Comparison of ENCODE assay signal across 1 cellular context in the genomic region with DNA sequence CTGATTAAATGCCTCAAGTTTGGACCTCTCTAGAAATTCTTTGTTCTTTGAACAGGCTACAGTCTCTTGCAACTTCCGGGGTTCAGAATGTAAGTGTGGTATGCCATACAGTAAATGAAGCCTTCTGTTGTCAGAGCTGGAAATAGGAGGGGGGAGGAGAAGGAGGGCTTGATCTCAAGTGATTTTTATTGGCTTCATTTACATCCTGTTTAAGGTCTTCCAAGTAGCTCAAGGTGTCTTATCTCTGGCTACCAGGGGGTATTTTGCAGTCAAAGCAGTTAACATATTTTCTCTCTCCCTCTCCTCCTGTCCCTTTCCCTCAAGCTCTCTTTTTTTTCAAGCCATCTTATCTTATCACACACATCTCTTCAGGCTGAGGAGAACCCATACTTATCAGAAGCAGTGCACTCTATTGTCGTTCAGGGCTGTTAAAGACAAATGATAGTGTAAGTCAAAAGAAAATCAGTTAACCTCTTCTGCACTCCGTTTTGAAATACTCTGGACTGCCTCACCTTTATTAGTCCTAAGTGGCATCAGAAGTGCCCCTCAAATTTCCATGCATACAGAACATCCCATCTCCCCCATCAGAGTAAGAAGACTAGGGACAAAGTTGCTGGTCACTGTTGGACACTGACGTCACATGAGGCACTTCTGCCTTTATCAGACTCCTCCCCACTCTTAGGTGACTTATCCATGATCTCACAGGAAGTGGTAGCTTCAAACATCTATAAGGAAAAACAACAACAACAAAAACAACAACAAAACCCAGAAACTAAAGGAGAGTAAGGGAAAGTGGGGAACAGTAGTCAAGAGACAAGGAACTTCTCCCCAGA.
TF ChIP-seq lines count a peak whose summit lies in the region.

No MANE protein-coding gene starts in this region.

TF ChIP-seq in K562, 482 proteins besides CTCF, POLR2A, EP300 and RAD21 (continued from another document and continues in another):
- TF ChIP-seq AFF4 (CRISPR knock-in tag; IDR thresholded peaks at IDR 0.05), result no peak
- TF ChIP-seq TRIM24 (IDR thresholded peaks at IDR 0.05), result peak in 1 of 2 experiments; percentile 74; a peak in 3 of 4 replicates
- peak; percentile 84 to 87 for TF ChIP-seq KDM1A (IDR thresholded peaks at IDR 0.05)
- TF ChIP-seq PHTF2 (CRISPR knock-in tag; IDR thresholded peaks at IDR 0.05), result no peak
- TF ChIP-seq DIDO1 (tag; IDR thresholded peaks at IDR 0.05; ENCODE audit: low read depth), result peak; percentile 14; the same call in 1 of the 2 replicates
- no peak for TF ChIP-seq CBX1 (IDR thresholded peaks at IDR 0.05; ENCODE audit: low read depth)
- TF ChIP-seq POLR2AphosphoS2 (IDR thresholded peaks at IDR 0.05; ENCODE audit: low read length), result no peak
- peak in 1 of 2 experiments; percentile 82; a peak in 2 of 4 replicates for TF ChIP-seq TEAD1 (CRISPR knock-in tag; IDR thresholded peaks at IDR 0.05)
- peak; percentile 61; the same call in 1 of the 2 replicates for TF ChIP-seq RNF2 (IDR thresholded peaks at IDR 0.05)
- TF ChIP-seq ZNF644 (tag; IDR thresholded peaks at IDR 0.05; ENCODE audit: low read depth), result peak; percentile 68
- no peak for TF ChIP-seq MIER1 (IDR thresholded peaks at IDR 0.05; ENCODE audit: low read depth)
- TF ChIP-seq ZEB2 (IDR thresholded peaks at IDR 0.05), result peak; percentile 94
- TF ChIP-seq, protein P1, sequence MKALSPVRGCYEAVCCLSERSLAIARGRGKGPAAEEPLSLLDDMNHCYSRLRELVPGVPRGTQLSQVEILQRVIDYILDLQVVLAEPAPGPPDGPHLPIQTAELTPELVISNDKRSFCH (CRISPR knock-in tag; IDR thresholded peaks at IDR 0.05), result no peak
- TF ChIP-seq, protein P1 (tag; IDR thresholded peaks at IDR 0.05), result no peak
- TF ChIP-seq HDAC3 (IDR thresholded peaks at IDR 0.05; ENCODE audit: borderline replicate concordance, partially characterized antibody), result peak; percentile 51
- TF ChIP-seq UBTF (IDR thresholded peaks at IDR 0.05; ENCODE audit: borderline replicate concordance in 1 of 2, low read depth in 2 of 2, low read length in 2 of 2), result no peak
- TF ChIP-seq, protein P2, sequence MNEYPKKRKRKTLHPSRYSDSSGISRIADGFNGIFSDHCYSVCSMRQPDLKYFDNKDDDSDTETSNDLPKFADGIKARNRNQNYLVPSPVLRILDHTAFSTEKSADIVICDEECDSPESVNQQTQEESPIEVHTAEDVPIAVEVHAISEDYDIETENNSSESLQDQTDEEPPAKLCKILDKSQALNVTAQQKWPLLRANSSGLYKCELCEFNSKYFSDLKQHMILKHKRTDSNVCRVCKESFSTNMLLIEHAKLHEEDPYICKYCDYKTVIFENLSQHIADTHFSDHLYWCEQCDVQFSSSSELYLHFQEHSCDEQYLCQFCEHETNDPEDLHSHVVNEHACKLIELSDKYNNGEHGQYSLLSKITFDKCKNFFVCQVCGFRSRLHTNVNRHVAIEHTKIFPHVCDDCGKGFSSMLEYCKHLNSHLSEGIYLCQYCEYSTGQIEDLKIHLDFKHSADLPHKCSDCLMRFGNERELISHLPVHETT (CRISPR knock-in tag; conservative IDR thresholded peaks at IDR 0.05 in 1 of 2, IDR thresholded peaks at IDR 0.05 in 1 of 2), result no peak
- peak; percentile 91 for TF ChIP-seq DPF2 (IDR thresholded peaks at IDR 0.05)
- TF ChIP-seq, protein P3, sequence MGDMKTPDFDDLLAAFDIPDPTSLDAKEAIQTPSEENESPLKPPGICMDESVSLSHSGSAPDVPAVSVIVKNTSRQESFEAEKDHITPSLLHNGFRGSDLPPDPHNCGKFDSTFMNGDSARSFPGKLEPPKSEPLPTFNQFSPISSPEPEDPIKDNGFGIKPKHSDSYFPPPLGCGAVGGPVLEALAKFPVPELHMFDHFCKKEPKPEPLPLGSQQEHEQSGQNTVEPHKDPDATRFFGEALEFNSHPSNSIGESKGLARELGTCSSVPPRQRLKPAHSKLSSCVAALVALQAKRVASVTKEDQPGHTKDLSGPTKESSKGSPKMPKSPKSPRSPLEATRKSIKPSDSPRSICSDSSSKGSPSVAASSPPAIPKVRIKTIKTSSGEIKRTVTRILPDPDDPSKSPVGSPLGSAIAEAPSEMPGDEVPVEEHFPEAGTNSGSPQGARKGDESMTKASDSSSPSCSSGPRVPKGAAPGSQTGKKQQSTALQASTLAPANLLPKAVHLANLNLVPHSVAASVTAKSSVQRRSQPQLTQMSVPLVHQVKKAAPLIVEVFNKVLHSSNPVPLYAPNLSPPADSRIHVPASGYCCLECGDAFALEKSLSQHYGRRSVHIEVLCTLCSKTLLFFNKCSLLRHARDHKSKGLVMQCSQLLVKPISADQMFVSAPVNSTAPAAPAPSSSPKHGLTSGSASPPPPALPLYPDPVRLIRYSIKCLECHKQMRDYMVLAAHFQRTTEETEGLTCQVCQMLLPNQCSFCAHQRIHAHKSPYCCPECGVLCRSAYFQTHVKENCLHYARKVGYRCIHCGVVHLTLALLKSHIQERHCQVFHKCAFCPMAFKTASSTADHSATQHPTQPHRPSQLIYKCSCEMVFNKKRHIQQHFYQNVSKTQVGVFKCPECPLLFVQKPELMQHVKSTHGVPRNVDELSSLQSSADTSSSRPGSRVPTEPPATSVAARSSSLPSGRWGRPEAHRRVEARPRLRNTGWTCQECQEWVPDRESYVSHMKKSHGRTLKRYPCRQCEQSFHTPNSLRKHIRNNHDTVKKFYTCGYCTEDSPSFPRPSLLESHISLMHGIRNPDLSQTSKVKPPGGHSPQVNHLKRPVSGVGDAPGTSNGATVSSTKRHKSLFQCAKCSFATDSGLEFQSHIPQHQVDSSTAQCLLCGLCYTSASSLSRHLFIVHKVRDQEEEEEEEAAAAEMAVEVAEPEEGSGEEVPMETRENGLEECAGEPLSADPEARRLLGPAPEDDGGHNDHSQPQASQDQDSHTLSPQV (IDR thresholded peaks at IDR 0.05), result no peak
- TF ChIP-seq PRDM10 (IDR thresholded peaks at IDR 0.05; ENCODE audit: partially characterized antibody), result peak; percentile 23
- TF ChIP-seq BCOR (IDR thresholded peaks at IDR 0.05), result no peak
- TF ChIP-seq BCLAF1 (IDR thresholded peaks at IDR 0.05; ENCODE audit: borderline replicate concordance in 1 of 2, control insufficient read depth in 1 of 2, low read depth in 2 of 2, low read length in 1 of 2), result no peak
- TF ChIP-seq, protein P4, sequence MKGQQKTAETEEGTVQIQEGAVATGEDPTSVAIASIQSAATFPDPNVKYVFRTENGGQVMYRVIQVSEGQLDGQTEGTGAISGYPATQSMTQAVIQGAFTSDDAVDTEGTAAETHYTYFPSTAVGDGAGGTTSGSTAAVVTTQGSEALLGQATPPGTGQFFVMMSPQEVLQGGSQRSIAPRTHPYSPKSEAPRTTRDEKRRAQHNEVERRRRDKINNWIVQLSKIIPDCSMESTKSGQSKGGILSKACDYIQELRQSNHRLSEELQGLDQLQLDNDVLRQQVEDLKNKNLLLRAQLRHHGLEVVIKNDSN (CRISPR knock-in tag; IDR thresholded peaks at IDR 0.05), result no peak
- TF ChIP-seq, protein P5, sequence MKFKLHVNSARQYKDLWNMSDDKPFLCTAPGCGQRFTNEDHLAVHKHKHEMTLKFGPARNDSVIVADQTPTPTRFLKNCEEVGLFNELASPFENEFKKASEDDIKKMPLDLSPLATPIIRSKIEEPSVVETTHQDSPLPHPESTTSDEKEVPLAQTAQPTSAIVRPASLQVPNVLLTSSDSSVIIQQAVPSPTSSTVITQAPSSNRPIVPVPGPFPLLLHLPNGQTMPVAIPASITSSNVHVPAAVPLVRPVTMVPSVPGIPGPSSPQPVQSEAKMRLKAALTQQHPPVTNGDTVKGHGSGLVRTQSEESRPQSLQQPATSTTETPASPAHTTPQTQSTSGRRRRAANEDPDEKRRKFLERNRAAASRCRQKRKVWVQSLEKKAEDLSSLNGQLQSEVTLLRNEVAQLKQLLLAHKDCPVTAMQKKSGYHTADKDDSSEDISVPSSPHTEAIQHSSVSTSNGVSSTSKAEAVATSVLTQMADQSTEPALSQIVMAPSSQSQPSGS (CRISPR knock-in tag; IDR thresholded peaks at IDR 0.05), result no peak
- TF ChIP-seq ARID1B (IDR thresholded peaks at IDR 0.05), result peak; percentile 96
- TF ChIP-seq ZC3H11A (IDR thresholded peaks at IDR 0.05; ENCODE audit: low read depth, low read length), result no peak
- no peak for TF ChIP-seq PHF20 (IDR thresholded peaks at IDR 0.05; ENCODE audit: partially characterized antibody)
- TF ChIP-seq FOXA1 (IDR thresholded peaks at IDR 0.05; ENCODE audit: borderline replicate concordance), result no peak
- no peak for TF ChIP-seq ZNF785 (CRISPR knock-in tag; IDR thresholded peaks at IDR 0.05)
- TF ChIP-seq GABPB1 (CRISPR knock-in tag; IDR thresholded peaks at IDR 0.05), result no peak
